1 cellular context compared by ENCODE assay signal in genomic region chr3:66998899-66999235, GRCh38.
TF ChIP-seq lines count a peak whose summit lies in the region.

No MANE protein-coding gene starts in this region.

TF ChIP-seq in GM23338, 12 proteins besides CTCF, POLR2A, EP300 and RAD21 (continued from another document):
- TF ChIP-seq, protein P1, sequence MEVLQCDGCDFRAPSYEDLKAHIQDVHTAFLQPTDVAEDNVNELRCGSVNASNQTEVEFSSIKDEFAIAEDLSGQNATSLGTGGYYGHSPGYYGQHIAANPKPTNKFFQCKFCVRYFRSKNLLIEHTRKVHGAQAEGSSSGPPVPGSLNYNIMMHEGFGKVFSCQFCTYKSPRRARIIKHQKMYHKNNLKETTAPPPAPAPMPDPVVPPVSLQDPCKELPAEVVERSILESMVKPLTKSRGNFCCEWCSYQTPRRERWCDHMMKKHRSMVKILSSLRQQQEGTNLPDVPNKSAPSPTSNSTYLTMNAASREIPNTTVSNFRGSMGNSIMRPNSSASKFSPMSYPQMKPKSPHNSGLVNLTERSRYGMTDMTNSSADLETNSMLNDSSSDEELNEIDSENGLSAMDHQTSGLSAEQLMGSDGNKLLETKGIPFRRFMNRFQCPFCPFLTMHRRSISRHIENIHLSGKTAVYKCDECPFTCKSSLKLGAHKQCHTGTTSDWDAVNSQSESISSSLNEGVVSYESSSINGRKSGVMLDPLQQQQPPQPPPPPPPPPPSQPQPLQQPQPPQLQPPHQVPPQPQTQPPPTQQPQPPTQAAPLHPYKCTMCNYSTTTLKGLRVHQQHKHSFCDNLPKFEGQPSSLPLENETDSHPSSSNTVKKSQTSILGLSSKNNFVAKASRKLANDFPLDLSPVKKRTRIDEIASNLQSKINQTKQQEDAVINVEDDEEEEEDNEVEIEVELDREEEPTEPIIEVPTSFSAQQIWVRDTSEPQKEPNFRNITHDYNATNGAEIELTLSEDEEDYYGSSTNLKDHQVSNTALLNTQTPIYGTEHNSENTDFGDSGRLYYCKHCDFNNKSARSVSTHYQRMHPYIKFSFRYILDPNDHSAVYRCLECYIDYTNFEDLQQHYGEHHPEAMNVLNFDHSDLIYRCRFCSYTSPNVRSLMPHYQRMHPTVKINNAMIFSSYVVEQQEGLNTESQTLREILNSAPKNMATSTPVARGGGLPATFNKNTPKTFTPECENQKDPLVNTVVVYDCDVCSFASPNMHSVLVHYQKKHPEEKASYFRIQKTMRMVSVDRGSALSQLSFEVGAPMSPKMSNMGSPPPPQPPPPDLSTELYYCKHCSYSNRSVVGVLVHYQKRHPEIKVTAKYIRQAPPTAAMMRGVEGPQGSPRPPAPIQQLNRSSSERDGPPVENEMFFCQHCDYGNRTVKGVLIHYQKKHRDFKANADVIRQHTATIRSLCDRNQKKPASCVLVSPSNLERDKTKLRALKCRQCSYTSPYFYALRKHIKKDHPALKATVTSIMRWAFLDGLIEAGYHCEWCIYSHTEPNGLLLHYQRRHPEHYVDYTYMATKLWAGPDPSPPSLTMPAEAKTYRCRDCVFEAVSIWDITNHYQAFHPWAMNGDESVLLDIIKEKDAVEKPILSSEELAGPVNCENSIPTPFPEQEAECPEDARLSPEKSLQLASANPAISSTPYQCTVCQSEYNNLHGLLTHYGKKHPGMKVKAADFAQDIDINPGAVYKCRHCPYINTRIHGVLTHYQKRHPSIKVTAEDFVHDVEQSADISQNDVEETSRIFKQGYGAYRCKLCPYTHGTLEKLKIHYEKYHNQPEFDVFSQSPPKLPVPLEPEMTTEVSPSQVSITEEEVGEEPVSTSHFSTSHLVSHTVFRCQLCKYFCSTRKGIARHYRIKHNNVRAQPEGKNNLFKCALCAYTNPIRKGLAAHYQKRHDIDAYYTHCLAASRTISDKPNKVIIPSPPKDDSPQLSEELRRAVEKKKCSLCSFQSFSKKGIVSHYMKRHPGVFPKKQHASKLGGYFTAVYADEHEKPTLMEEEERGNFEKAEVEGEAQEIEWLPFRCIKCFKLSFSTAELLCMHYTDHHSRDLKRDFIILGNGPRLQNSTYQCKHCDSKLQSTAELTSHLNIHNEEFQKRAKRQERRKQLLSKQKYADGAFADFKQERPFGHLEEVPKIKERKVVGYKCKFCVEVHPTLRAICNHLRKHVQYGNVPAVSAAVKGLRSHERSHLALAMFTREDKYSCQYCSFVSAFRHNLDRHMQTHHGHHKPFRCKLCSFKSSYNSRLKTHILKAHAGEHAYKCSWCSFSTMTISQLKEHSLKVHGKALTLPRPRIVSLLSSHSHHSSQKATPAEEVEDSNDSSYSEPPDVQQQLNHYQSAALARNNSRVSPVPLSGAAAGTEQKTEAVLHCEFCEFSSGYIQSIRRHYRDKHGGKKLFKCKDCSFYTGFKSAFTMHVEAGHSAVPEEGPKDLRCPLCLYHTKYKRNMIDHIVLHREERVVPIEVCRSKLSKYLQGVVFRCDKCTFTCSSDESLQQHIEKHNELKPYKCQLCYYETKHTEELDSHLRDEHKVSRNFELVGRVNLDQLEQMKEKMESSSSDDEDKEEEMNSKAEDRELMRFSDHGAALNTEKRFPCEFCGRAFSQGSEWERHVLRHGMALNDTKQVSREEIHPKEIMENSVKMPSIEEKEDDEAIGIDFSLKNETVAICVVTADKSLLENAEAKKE (CRISPR knock-in tag; IDR thresholded peaks at IDR 0.05): no peak
- TF ChIP-seq STAT1 (IDR thresholded peaks at IDR 0.05; ENCODE audit: unreplicated experiment) (no peak), EZH2phosphoT487 (IDR thresholded peaks at IDR 0.05; ENCODE audit: unreplicated experiment) (no peak), ETS1 (IDR thresholded peaks at IDR 0.05) (no peak), REST (IDR thresholded peaks at IDR 0.05; ENCODE audit: unreplicated experiment) (no peak), POLR2AphosphoS5 (IDR thresholded peaks at IDR 0.05; ENCODE audit: low read depth) (no peak)
TF ChIP-seq in GM23338: peak in this region for 0.
